Comparison of ENCODE assay signal across 19 cellular contexts in the genomic region with DNA sequence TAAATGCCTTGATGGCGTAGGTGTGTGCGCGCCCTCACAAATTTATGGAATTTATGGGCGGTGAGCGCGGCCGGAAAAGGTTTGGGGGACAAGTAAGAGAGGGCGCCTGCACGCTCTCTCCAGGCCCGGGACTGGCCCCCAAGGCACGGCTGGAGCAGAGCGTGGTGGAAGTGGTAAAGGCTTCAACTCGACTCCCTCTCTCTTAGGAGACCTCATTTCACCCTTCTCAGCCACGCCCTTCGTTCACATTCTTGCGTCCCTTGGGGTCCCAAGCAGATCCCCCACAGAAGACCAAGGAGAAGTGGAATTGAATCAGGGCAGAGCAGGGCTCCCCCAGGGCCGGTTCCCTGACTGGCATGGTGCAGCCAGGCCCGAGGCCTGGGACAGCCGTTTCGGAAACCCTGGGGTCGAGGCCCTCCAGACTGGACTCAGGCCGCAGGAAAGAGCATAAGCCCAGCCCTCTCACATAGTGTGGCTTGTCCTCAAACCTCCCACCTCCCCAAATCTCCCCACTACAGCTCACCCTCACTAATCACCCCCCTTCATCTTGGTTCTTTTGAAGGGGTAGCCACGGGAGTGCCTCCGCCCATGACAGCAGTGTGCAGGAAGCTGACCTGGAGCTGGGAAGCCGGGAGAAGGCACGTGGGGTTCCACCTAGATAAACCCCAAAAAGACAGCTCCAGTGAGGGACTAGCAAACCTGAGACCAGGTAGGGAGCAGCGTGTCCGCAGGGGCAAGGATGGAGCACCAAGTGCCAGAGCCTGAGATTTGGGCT.
"Had no signal": no experiment of that assay in that cellular context is flagged by ENCODE, and none has a peak within 500 bp of the region (broad histone marks: within the 10 kb centered on the region; RNA-seq: fewer than 3 reads in every experiment).

No MANE protein-coding gene starts in this region.

- ATAC-seq: activated CD8-positive, alpha-beta T cell treated with anti-CD3 and anti-CD28 coated beads, Interleukin-2, amount 10 ng/mL, durations not matched to agents 7 days and 5 days; esophagus mucosa; left lung; mucosa of descending colon had no signal

- H3K36me3 ChIP-seq: cardiac muscle cell, left lung, transverse colon, vagina had no signal

- H3K27ac Mint-ChIP-seq: activated CD8-positive, alpha-beta T cell treated with anti-CD3 and anti-CD28 coated beads, Interleukin-2, amount 10 ng/mL, durations not matched to agents 7 days and 5 days; activated naive CD4-positive, alpha-beta T cell treated with anti-CD3 and anti-CD28 coated beads for 36 hours; activated T-helper 2 cell treated with anti-CD3 and anti-CD28 coated beads, Interferon-gamma antibody, Interleukin-2, Interleukin-4, amounts not matched to agents 10 μg/mL and 5 μg/mL and 100 μg/mL, durations not matched to agents 14 hours and 24 hours and 36 hours; nephron progenitor cell had no signal

- H3K4me3 ChIP-seq: cardiac muscle cell, hepatocyte, left lung, mucosa of descending colon, transverse colon, vagina had no signal

- H3K9me3 Mint-ChIP-seq: activated naive CD4-positive, alpha-beta T cell treated with anti-CD3 and anti-CD28 coated beads for 36 hours; activated T-helper 2 cell treated with anti-CD3 and anti-CD28 coated beads, Interferon-gamma antibody, Interleukin-2, Interleukin-4, amounts not matched to agents 10 μg/mL and 5 μg/mL and 100 μg/mL, durations not matched to agents 14 hours and 24 hours and 36 hours; nephron progenitor cell had no signal

- H3K9me3 ChIP-seq: left lung, mucosa of descending colon, psoas muscle, transverse colon, vagina had no signal

- H3K4me3 Mint-ChIP-seq: nephron progenitor cell had no signal

- DNase-seq: activated CD4-positive, CD25-positive, alpha-beta regulatory T cell treated with anti-CD3 and anti-CD28 coated beads, Interleukin-2, amount 50 U/mL, for 72 hours; activated CD8-positive, alpha-beta T cell treated with anti-CD3 and anti-CD28 coated beads, Interleukin-2, amount 10 ng/mL, durations not matched to agents 7 days and 5 days; activated naive CD4-positive, alpha-beta T cell treated with anti-CD3 and anti-CD28 coated beads for 36 hours; kidney; left lung; mammary epithelial cell; mucosa of descending colon; nephron progenitor cell; psoas muscle; small intestine; stimulated activated CD4-positive, alpha-beta T cell treated with anti-CD3 and anti-CD28 coated beads, Interleukin-4, amount 100 ng/mL, for 24 hours; stimulated activated naive CD4-positive, alpha-beta T cell treated with Interleukin-2 at 50 U/mL for 16 hours; T-helper 9 cell; transverse colon had no signal

- H3K27ac ChIP-seq: cardiac muscle cell, hepatocyte, left lung, psoas muscle, transverse colon, vagina had no signal
